ENCODE assay signal across 17 cellular contexts in the genomic region with DNA sequence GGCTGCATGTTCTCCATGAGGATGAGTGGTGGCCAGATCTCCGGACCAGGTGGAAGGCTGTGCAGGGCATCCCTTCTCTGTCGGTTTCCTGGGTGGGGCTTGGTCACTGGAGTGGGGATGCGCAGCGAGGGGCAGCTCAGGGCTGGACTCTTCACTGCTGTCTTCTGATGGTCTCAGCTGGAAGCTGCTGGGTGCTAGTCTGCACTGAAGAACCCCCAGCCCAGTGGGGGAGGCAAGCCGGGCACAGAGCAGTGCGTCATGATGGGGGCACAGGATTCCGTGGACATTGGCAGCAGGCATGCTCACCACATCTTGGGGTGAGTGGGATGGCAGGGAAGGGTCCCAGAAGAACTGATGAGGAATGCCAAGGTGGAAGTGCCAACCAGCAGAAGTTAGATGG. TPM values are rescaled to one million over a fixed set of nuclear protein-coding genes. Genes with fewer than 3 reads are reported as not detected.
DNase-seq lines count a peak whose midpoint lies in the region; ATAC-seq and TF ChIP-seq lines count a peak whose summit lies in the region.
"Had no signal": no experiment of that assay in that cellular context is flagged by ENCODE, and none has a peak within 500 bp of the region (broad histone marks: within the 10 kb centered on the region; RNA-seq: fewer than 3 reads in every experiment).

No MANE protein-coding gene starts in this region.

- H3K4me3 Mint-ChIP-seq in glutamatergic neuron (ENCODE audit: unreplicated experiment): peak overlapping the region; percentile 64
- H3K4me3 Mint-ChIP-seq: CD4-positive, alpha-beta T cell had no signal

- H3K9me3 ChIP-seq in BLaER1 treated with 17β-estradiol and CSF1 and Interleukin-3, amounts not matched to agents 10 nM and 100 nM (replicated peaks in 1 of 11): peaks cover 0 to 23% (median 14%) of the 10 kb centered on the region in 11 experiments; a peak in 18 of 22 replicates
- no peaks in the 10 kb centered on the region for H3K9me3 ChIP-seq in OCI-LY7 (ENCODE audit: low read length)
- H3K9me3 ChIP-seq in smooth muscle cell (replicated peaks; ENCODE audit: low read depth): no peaks in the 10 kb centered on the region
- H3K9me3 ChIP-seq in MG63: no peaks in the 10 kb centered on the region

- peak overlapping the region; percentile 96 for H3K27ac Mint-ChIP-seq in glutamatergic neuron (ENCODE audit: unreplicated experiment)
- H3K27ac Mint-ChIP-seq: CD4-positive, alpha-beta T cell had no signal

- H3K9me3 Mint-ChIP-seq in glutamatergic neuron (ENCODE audit: unreplicated experiment): peaks cover 20% of the 10 kb centered on the region
- H3K9me3 Mint-ChIP-seq: CD4-positive, alpha-beta T cell had no signal

- peak overlapping the region in 3 of 10 experiments; percentile 11 to 25 (median 22); a peak in 4 of 20 replicates for H3K4me3 ChIP-seq in BLaER1 treated with 17β-estradiol and CSF1 and Interleukin-3, amounts not matched to agents 10 nM and 100 nM
- peak overlapping the region; percentile 38 for H3K4me3 ChIP-seq in OCI-LY7 (ENCODE audit: low read depth, low read length, poor library complexity, severe bottlenecking)
- no peak overlapping the region for H3K4me3 ChIP-seq in smooth muscle cell
- H3K4me3 ChIP-seq in MG63: no peak overlapping the region
- H3K4me3 ChIP-seq: K562 had no signal

- peak overlapping the region; percentile 86 to 97 (median 90) for H3K4me2 ChIP-seq in BLaER1 treated with 17β-estradiol and CSF1 and Interleukin-3, amounts not matched to agents 10 nM and 100 nM
- peak overlapping the region; percentile 92 for H3K4me2 ChIP-seq in OCI-LY7 (ENCODE audit: low read length)
- H3K4me2 ChIP-seq in smooth muscle cell: no peak overlapping the region

- H3K4me1 ChIP-seq in BLaER1 treated with 17β-estradiol and CSF1 and Interleukin-3, amounts not matched to agents 10 nM and 100 nM: peaks cover 52 to 76% (median 65%) of the 10 kb centered on the region in 10 experiments
- H3K4me1 ChIP-seq in OCI-LY7 (ENCODE audit: insufficient read depth, low read length, poor library complexity, severe bottlenecking) (peaks cover 67% of the 10 kb centered on the region), smooth muscle cell (ENCODE audit: low read depth) (no peaks in the 10 kb centered on the region)

- H4K20me1 ChIP-seq in BLaER1 treated with 17β-estradiol and CSF1 and Interleukin-3, amounts not matched to agents 10 nM and 100 nM: no peaks in the 10 kb centered on the region
- H4K20me1 ChIP-seq in OCI-LY7 (ENCODE audit: insufficient read depth, low read length) (no peaks in the 10 kb centered on the region), smooth muscle cell (ENCODE audit: low read depth) (no peaks in the 10 kb centered on the region)

- no peaks in the 10 kb centered on the region for H3K9me2 ChIP-seq in OCI-LY7 (ENCODE audit: insufficient read depth, low read length)

- no peaks in the 10 kb centered on the region for H3K27me3 ChIP-seq in BLaER1 treated with 17β-estradiol and CSF1 and Interleukin-3, amounts not matched to agents 10 nM and 100 nM
- H3K27me3 ChIP-seq in smooth muscle cell (ENCODE audit: low read depth) (no peaks in the 10 kb centered on the region), MG63 (no peaks in the 10 kb centered on the region)

- H3K79me2 ChIP-seq in OCI-LY7 (ENCODE audit: insufficient read depth, low read depth, low read length) (no peaks in the 10 kb centered on the region), smooth muscle cell (ENCODE audit: low read depth) (no peaks in the 10 kb centered on the region)

- 97% methylated on average over 7 of the region's 7 CpGs for WGBS in smooth muscle cell (ENCODE audit: low lambda C conversion rate)

- peaks cover 48% of the 10 kb centered on the region for H3K4me1 Mint-ChIP-seq in glutamatergic neuron (ENCODE audit: low read depth, unreplicated experiment)

- H2AFZ ChIP-seq in OCI-LY7 (ENCODE audit: low read length) (peak overlapping the region; percentile 83; the same call in 1 of the 2 replicates), smooth muscle cell (ENCODE audit: low read depth) (no peak overlapping the region)

- peak overlapping the region; percentile 93 to 100 (median 96) for H3K27ac ChIP-seq in BLaER1 treated with 17β-estradiol and CSF1 and Interleukin-3, amounts not matched to agents 10 nM and 100 nM
- H3K27ac ChIP-seq in OCI-LY7 (ENCODE audit: low read depth, low read length, poor library complexity, severe bottlenecking) (peak overlapping the region; percentile 96), smooth muscle cell (ENCODE audit: low read depth) (no peak overlapping the region)

- TF ChIP-seq CTCF in OCI-LY7 (conservative IDR thresholded peaks at IDR 0.05; ENCODE audit: low read length) (no peak), glutamatergic neuron (IDR thresholded peaks at IDR 0.05; ENCODE audit: partially characterized antibody, unreplicated experiment) (no peak), smooth muscle cell (IDR thresholded peaks at IDR 0.05; ENCODE audit: borderline replicate concordance, insufficient read depth, poor library complexity, severe bottlenecking) (no peak)

- ATAC-seq in GM18505 (IDR thresholded peaks at IDR 0.05; ENCODE audit: unreplicated experiment): no peak
- ATAC-seq: K562, PC-3 had no signal

- H3K9ac ChIP-seq in BLaER1 treated with 17β-estradiol and CSF1 and Interleukin-3, amounts not matched to agents 10 nM and 100 nM: peak overlapping the region; percentile 77 to 97 (median 84)
- peak overlapping the region; percentile 22 for H3K9ac ChIP-seq in smooth muscle cell (ENCODE audit: low read depth)

- peaks cover 0 to 31% (median 0%) of the 10 kb centered on the region in 11 experiments; a peak in 10 of 22 replicates for H3K36me3 ChIP-seq in BLaER1 treated with 17β-estradiol and CSF1 and Interleukin-3, amounts not matched to agents 10 nM and 100 nM
- H3K36me3 ChIP-seq in OCI-LY7 (ENCODE audit: insufficient read depth, low read length) (no peaks in the 10 kb centered on the region), smooth muscle cell (ENCODE audit: low read depth) (no peaks in the 10 kb centered on the region), MG63 (no peaks in the 10 kb centered on the region)

- H3K27me3 Mint-ChIP-seq in glutamatergic neuron (ENCODE audit: unreplicated experiment): peaks cover 27% of the 10 kb centered on the region
- H3K27me3 Mint-ChIP-seq: CD4-positive, alpha-beta T cell had no signal

- no TSS peak for BruUV-seq in OCI-LY7 (replicated peaks; lab: Mats Ljungman, UMichigan)

- DNase-seq in OCI-LY7 (ENCODE audit: low spot score): no peak
- no peak for DNase-seq in glutamatergic neuron
- DNase-seq in smooth muscle cell (lab: John Stamatoyannopoulos, UW; ENCODE audit: unreplicated experiment): no peak
- no peak for DNase-seq in MG63
- no peak for DNase-seq in hepatic stellate cell (ENCODE audit: low spot score)
- DNase-seq in NCI-H128 (lab: John Stamatoyannopoulos, UW; ENCODE audit: unreplicated experiment): no peak
- DNase-seq: Calu3; CD4-positive, alpha-beta T cell; DMS79; GOT3; NCI-H1048; NCI-H2227 treated with DMSO at 0.1 percent for 48 hours; NCI-H526; PC-3 had no signal

- POLR2A ChIA-PET in OCI-LY7 (lab: Charles Lee): interaction anchor here (1.0 kb wide), 1 partner anchor 50 kb away, joined by 3 read pairs; no protein-coding TSS in a partner anchor

- H3K36me3 Mint-ChIP-seq in glutamatergic neuron (ENCODE audit: unreplicated experiment): peaks cover 18% of the 10 kb centered on the region

- no peaks in the 10 kb centered on the region for H3F3A ChIP-seq in smooth muscle cell (ENCODE audit: low read depth)

- intact Hi-C loops in OCI-LY7 (cut with micrococcal nuclease; ENCODE audit: unreplicated experiment): loop anchor here (1.0 to 5.0 kb wide), 3 partner anchors 93 to 461 kb away; no protein-coding TSS in a partner anchor

- CTCF ChIA-PET in OCI-LY7 (lab: Charles Lee; ENCODE audit: unreplicated experiment): no interaction called here

- TF ChIP-seq POLR2A in GM18505 (IDR thresholded peaks at IDR 0.05; ENCODE audit: borderline replicate concordance, extremely low read depth, insufficient read depth, insufficient read length): no peak

RNA-seq across cellular contexts. Expression of gene EEPD1, which starts 39.8 kb away (rescaled TPM):
- total RNA-seq in OCI-LY7 (2014; rRNA removed; shearing (Covaris generic)): 1.7 and 5.1 TPM in 2 replicates
- total RNA-seq in OCI-LY7 (2022) (6.1 and 8.1 TPM in 2 replicates), glutamatergic neuron (ENCODE audit: unreplicated experiment) (63.9 TPM), smooth muscle cell (0.58 and 1.5 TPM in 2 replicates)
- 1.5 and 1.9 TPM in 2 replicates for polyA plus RNA-seq in smooth muscle cell
- total RNA-seq in MG63 (2014; rRNA removed; shearing (Covaris generic); ENCODE audit: low replicate concordance): 0.35 and 8.6 TPM in 2 replicates
